ENCODE assay signal across 14 cellular contexts in the genomic region with DNA sequence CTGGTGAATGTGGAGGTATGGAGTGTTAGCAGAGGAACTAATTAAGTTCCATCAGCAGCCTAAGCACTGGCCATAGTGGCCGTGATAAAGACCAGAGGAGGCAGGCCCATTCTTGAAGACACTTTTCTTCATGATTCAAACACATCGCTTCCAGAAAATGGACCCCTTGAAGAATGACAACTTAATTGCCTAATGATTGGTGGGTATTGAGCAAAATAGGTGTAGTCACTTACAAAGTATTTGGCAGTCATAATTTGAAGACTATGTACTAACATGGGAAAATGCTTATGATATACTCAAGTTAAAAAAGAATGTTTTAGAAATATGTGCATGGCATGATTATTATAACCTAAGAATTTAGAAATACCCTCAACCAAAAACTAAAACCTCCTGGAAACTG. TPM values are rescaled to one million over a fixed set of nuclear protein-coding genes. Genes with fewer than 3 reads are reported as not detected.
DNase-seq lines count a peak whose midpoint lies in the region; ATAC-seq and TF ChIP-seq lines count a peak whose summit lies in the region.
"Had no signal": no experiment of that assay in that cellular context is flagged by ENCODE, and none has a peak within 500 bp of the region (broad histone marks: within the 10 kb centered on the region; RNA-seq: fewer than 3 reads in every experiment).

No MANE protein-coding gene starts in this region.

- no peaks in the 10 kb centered on the region for H3K9me3 ChIP-seq in RWPE2 (ENCODE audit: severe bottlenecking)
- H3K9me3 ChIP-seq in testis: no peaks in the 10 kb centered on the region
- H3K9me3 ChIP-seq: BLaER1 had no signal

- 83 to 87% methylated on average over 2 of the region's 2 CpGs for WGBS in testis, 2 donors

- H3K4me1 ChIP-seq in RWPE2 (ENCODE audit: insufficient read depth, poor library complexity, severe bottlenecking) (no peaks in the 10 kb centered on the region), testis (no peaks in the 10 kb centered on the region)
- H3K4me1 ChIP-seq: BLaER1 had no signal

- intact Hi-C loops in testis (cut with DNase I; ENCODE audit: low total_unique reads): no loop called here

- DNase-seq in NCI-H2227 treated with DMSO at 0.1 percent for 48 hours (lab: John Stamatoyannopoulos, UW) (peak; percentile 9), NCI-H2227 (lab: John Stamatoyannopoulos, UW; ENCODE audit: unreplicated experiment) (no peak), RWPE2 (ENCODE audit: low spot score) (no peak), epithelial cell of esophagus (ENCODE audit: low read depth) (peak; percentile 7), omental fat pad (ENCODE audit: low spot score) (no peak), LoVo (ENCODE audit: low spot score) (no peak), testis (no peak)
- DNase-seq: AML-193; CD4-positive, CD25-positive, alpha-beta regulatory T cell; DMS53; H9 had no signal

- H3K36me3 ChIP-seq in RWPE2 (ENCODE audit: low read depth): no peaks in the 10 kb centered on the region
- no peaks in the 10 kb centered on the region for H3K36me3 ChIP-seq in testis (ENCODE audit: low read depth, missing control alignments)
- H3K36me3 ChIP-seq: BLaER1 had no signal

- H3K27ac ChIP-seq in RWPE2 (ENCODE audit: poor library complexity, severe bottlenecking): no peak overlapping the region
- H3K27ac ChIP-seq in testis: no peak overlapping the region
- H3K27ac ChIP-seq: 22Rv1, BLaER1 had no signal

- H3K27me3 ChIP-seq in RWPE2 (ENCODE audit: insufficient read depth, poor library complexity, severe bottlenecking): peaks cover 9% of the 10 kb centered on the region
- no peaks in the 10 kb centered on the region for H3K27me3 ChIP-seq in testis
- H3K27me3 ChIP-seq: BLaER1 had no signal

- TF ChIP-seq CTCF in RWPE2 (IDR thresholded peaks at IDR 0.05; ENCODE audit: poor library complexity, severe bottlenecking) (no peak), epithelial cell of esophagus (IDR thresholded peaks at IDR 0.05; ENCODE audit: insufficient read depth, low read depth, low read length, missing control alignments) (no peak), omental fat pad (IDR thresholded peaks at IDR 0.05) (no peak), testis (IDR thresholded peaks at IDR 0.05) (no peak)

- ATAC-seq in RWPE2 (ENCODE audit: low read depth): peak; percentile 12; the same call in 1 of the 3 replicates
- ATAC-seq in omental fat pad (ENCODE audit: low FRiP score): peak; percentile 41
- ATAC-seq in HG03521 (IDR thresholded peaks at IDR 0.05; ENCODE audit: unreplicated experiment): no peak

- TF ChIP-seq POLR2A in testis (IDR thresholded peaks at IDR 0.05): no peak

- H3K4me3 ChIP-seq in RWPE2 (ENCODE audit: severe bottlenecking) (no peak overlapping the region), epithelial cell of esophagus (ENCODE audit: low read length) (no peak overlapping the region), testis (no peak overlapping the region)
- H3K4me3 ChIP-seq: BLaER1 had no signal

RNA-seq across cellular contexts. Expression of gene MEGF10, which starts 44.8 kb away (rescaled TPM):
- total RNA-seq in omental fat pad: under 1 TPM; 0.13 to 0.74 (median 0.42) TPM
- 1 to 10 TPM; 4.6 to 5.1 TPM for total RNA-seq in testis
- polyA plus RNA-seq in testis (ENCODE audit: insufficient read depth, low read depth, low replicate concordance): 2.4 TPM
- total RNA-seq: CD4-positive, CD25-positive, alpha-beta regulatory T cell had no signal

Comparison
In these comparisons a context has a peak if more than half of its experiments do, and no peak if none do; other contexts are left out.
1. DNase-seq: peak in NCI-H2227 treated with DMSO at 0.1 percent for 48 hours (single experiment) and epithelial cell of esophagus (single experiment); none in NCI-H2227 (single experiment), RWPE2 (single experiment), omental fat pad (single experiment), LoVo (single experiment) and testis (single experiment).